29 cellular contexts compared by ENCODE assay signal in the genomic region with DNA sequence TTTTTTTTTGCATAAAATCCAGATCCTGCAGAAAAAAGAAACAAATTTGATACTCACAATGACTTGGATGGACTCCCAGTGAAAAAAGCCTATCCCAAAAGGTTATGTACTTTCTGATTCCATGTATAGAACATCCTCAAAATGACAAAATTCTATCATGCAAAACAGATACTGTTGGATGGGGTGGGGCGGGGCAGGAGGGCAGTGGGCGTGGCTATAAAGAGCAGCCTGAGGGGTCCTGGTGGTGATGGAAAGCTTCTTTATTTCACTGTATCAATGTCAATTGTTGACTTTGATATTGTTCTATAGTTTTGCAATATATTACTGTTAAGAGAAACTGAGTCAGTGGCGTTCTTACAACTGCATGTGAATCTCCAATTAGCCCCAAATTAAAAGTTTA.
"Had no signal": no experiment of that assay in that cellular context is flagged by ENCODE, and none has a peak within 500 bp of the region (broad histone marks: within the 10 kb centered on the region; RNA-seq: fewer than 3 reads in every experiment).

No MANE protein-coding gene starts in this region.

- ATAC-seq: effector memory CD8-positive, alpha-beta T cell; left lobe of liver; mucosa of descending colon; natural killer cell treated with Interleukin-12 subunit alpha and Interleukin-12 subunit beta and Interleukin-15 and Interleukin-18, amount 100 ng/mL, for 72 hours; sciatic nerve; stimulated activated memory B cell treated with anti-CD40 and anti-IgM and Interleukin-4, amounts not matched to agents 10 μg/mL and 1 μg/mL and 100 μg/mL, for 72 hours; stimulated activated naive CD8-positive, alpha-beta T cell treated with anti-CD3 and anti-CD28 coated beads, Interleukin-15, Interleukin-2, amounts not matched to agents 100 U/mL and 50 U/mL, for 24 hours had no signal

- H2AFZ ChIP-seq: parathyroid adenoma had no signal

- H3K4me3 ChIP-seq: coronary artery, esophagus squamous epithelium, lung, mucosa of descending colon, smooth muscle cell, testis, tibial artery had no signal

- H3K27me3 Mint-ChIP-seq: effector memory CD8-positive, alpha-beta T cell; memory B cell; naive B cell; natural killer cell treated with Interleukin-12 subunit alpha and Interleukin-12 subunit beta and Interleukin-15 and Interleukin-18, amount 100 ng/mL, for 72 hours; stimulated activated memory B cell treated with anti-CD40 and anti-IgM and Interleukin-4, amounts not matched to agents 10 μg/mL and 1 μg/mL and 100 μg/mL, for 72 hours had no signal

- H3K9me3 Mint-ChIP-seq: effector memory CD8-positive, alpha-beta T cell; neural crest cell; type B pancreatic cell had no signal

- H3K27ac ChIP-seq: coronary artery, esophagus squamous epithelium, neutrophil, parathyroid adenoma, tibial artery had no signal

- H3K79me2 ChIP-seq: parathyroid adenoma had no signal

- H3K9me3 ChIP-seq: esophagus squamous epithelium, mucosa of descending colon, neutrophil, testis, tibial artery had no signal

- DNase-seq: dermis blood vessel endothelial cell; effector memory CD8-positive, alpha-beta T cell; erythroblast; esophagus squamous epithelium; foreskin melanocyte; head of caudate nucleus; mucosa of descending colon; naive B cell; stimulated activated CD4-positive, alpha-beta T cell treated with anti-CD3 and anti-CD28 coated beads, Interleukin-12 subunit alpha, Interleukin-12 subunit beta, amount 100 ng/mL, for 4 hours; stimulated activated CD4-positive, alpha-beta T cell treated with anti-CD3 and anti-CD28 coated beads, Interleukin-2, amount 100 ng/mL, for 24 hours; stimulated activated CD4-positive, alpha-beta T cell treated with anti-CD3 and anti-CD28 coated beads, Interleukin-4, amount 100 ng/mL, for 24 hours; stimulated activated naive CD8-positive, alpha-beta T cell treated with anti-CD3 and anti-CD28 coated beads, Interleukin-15, Interleukin-2, amounts not matched to agents 100 U/mL and 50 U/mL, for 24 hours; substantia nigra; testis had no signal

- H3K27me3 ChIP-seq: esophagus squamous epithelium, neutrophil, testis, tibial artery had no signal

- H3K4me2 ChIP-seq: smooth muscle cell had no signal

- H3K27ac Mint-ChIP-seq: effector memory CD8-positive, alpha-beta T cell; memory B cell; mesothelial cell of epicardium; naive B cell; natural killer cell treated with Interleukin-12 subunit alpha and Interleukin-12 subunit beta and Interleukin-15 and Interleukin-18, amount 100 ng/mL, for 72 hours; progenitor cell of endocrine pancreas; stimulated activated memory B cell treated with anti-CD40 and anti-IgM and Interleukin-4, amounts not matched to agents 10 μg/mL and 1 μg/mL and 100 μg/mL, for 72 hours; type B pancreatic cell had no signal

- H3K36me3 Mint-ChIP-seq: mesothelial cell of epicardium; natural killer cell treated with Interleukin-12 subunit alpha and Interleukin-12 subunit beta and Interleukin-15 and Interleukin-18, amount 100 ng/mL, for 72 hours; type B pancreatic cell had no signal

- H3K4me3 Mint-ChIP-seq: effector memory CD8-positive, alpha-beta T cell; memory B cell; mesothelial cell of epicardium; naive B cell; natural killer cell treated with Interleukin-12 subunit alpha and Interleukin-12 subunit beta and Interleukin-15 and Interleukin-18, amount 100 ng/mL, for 72 hours; neural crest cell; stimulated activated memory B cell treated with anti-CD40 and anti-IgM and Interleukin-4, amounts not matched to agents 10 μg/mL and 1 μg/mL and 100 μg/mL, for 72 hours; type B pancreatic cell had no signal

- H3K36me3 ChIP-seq: esophagus squamous epithelium, neutrophil, tibial artery had no signal
